In genomic region chr19:43476606-43477005, GRCh38 we compare ENCODE assay signal across 12 cellular contexts. TPM values are rescaled to one million over a fixed set of nuclear protein-coding genes. Genes with fewer than 3 reads are reported as not detected.
DNase-seq lines count a peak whose midpoint lies in the region; ATAC-seq and TF ChIP-seq lines count a peak whose summit lies in the region.
"Had no signal": no experiment of that assay in that cellular context is flagged by ENCODE, and none has a peak within 500 bp of the region (broad histone marks: within the 10 kb centered on the region; RNA-seq: fewer than 3 reads in every experiment).

No MANE protein-coding gene starts in this region.

- POLR2A ChIA-PET in MCF 10A (lab: Yijun Ruan, JAX): interaction anchor here (1.0 to 1.9 kb wide), 2 partner anchors 13 to 27 kb away, joined by 4 read pairs; partner anchors contain the start of gene PHLDB3

- peaks cover 6 to 17% of the 10 kb centered on the region in 2 donors for H3K4me1 Mint-ChIP-seq in natural killer cell
- peaks cover 14 to 16% of the 10 kb centered on the region in 2 donors for H3K4me1 Mint-ChIP-seq in natural killer cell treated with Interleukin-12 subunit alpha and Interleukin-12 subunit beta and Interleukin-15 and Interleukin-18, amount 100 ng/mL, for 72 hours (ENCODE audit: low read depth in 2 of 2)
- peaks cover 14% of the 10 kb centered on the region for H3K4me1 Mint-ChIP-seq in MCF 10A (ENCODE audit: insufficient read depth, unreplicated experiment)
- H3K4me1 Mint-ChIP-seq in activated naive CD8-positive, alpha-beta T cell treated with anti-CD3 and anti-CD28 coated beads for 36 hours: peaks cover 14% of the 10 kb centered on the region

- no peak overlapping the region for H3K4me3 ChIP-seq in left ventricle myocardium inferior

- H3K36me3 Mint-ChIP-seq in natural killer cell (no peaks in the 10 kb centered on the region), MCF 10A (ENCODE audit: insufficient read depth, unreplicated experiment) (peaks cover 37% of the 10 kb centered on the region)
- H3K36me3 Mint-ChIP-seq in natural killer cell treated with Interleukin-12 subunit alpha and Interleukin-12 subunit beta and Interleukin-15 and Interleukin-18, amount 100 ng/mL, for 72 hours: no peaks in the 10 kb centered on the region
- H3K36me3 Mint-ChIP-seq in activated naive CD8-positive, alpha-beta T cell treated with anti-CD3 and anti-CD28 coated beads for 36 hours: peaks cover 20% of the 10 kb centered on the region

- ATAC-seq in natural killer cell: no peak
- ATAC-seq in natural killer cell treated with Interleukin-12 subunit alpha and Interleukin-12 subunit beta and Interleukin-15 and Interleukin-18, amount 100 ng/mL, for 72 hours: no peak
- ATAC-seq in GM18861 (IDR thresholded peaks at IDR 0.05; ENCODE audit: unreplicated experiment): no peak
- ATAC-seq: stimulated activated memory B cell treated with anti-CD40 and anti-IgM and Interleukin-4, amounts not matched to agents 10 μg/mL and 1 μg/mL and 100 μg/mL, for 72 hours had no signal

- no peaks in the 10 kb centered on the region for H3K36me3 ChIP-seq in left ventricle myocardium inferior

- no peaks in the 10 kb centered on the region for H3K9me3 Mint-ChIP-seq in natural killer cell
- peaks cover 3% of the 10 kb centered on the region for H3K9me3 Mint-ChIP-seq in natural killer cell treated with Interleukin-12 subunit alpha and Interleukin-12 subunit beta and Interleukin-15 and Interleukin-18, amount 100 ng/mL, for 72 hours
- no peaks in the 10 kb centered on the region for H3K9me3 Mint-ChIP-seq in MCF 10A (ENCODE audit: unreplicated experiment)
- no peaks in the 10 kb centered on the region for H3K9me3 Mint-ChIP-seq in activated naive CD8-positive, alpha-beta T cell treated with anti-CD3 and anti-CD28 coated beads for 36 hours
- H3K9me3 Mint-ChIP-seq: stimulated activated memory B cell treated with anti-CD40 and anti-IgM and Interleukin-4, amounts not matched to agents 10 μg/mL and 1 μg/mL and 100 μg/mL, for 72 hours had no signal

- H3K27ac Mint-ChIP-seq in natural killer cell: peak overlapping the region; percentile 94 to 97
- H3K27ac Mint-ChIP-seq in natural killer cell treated with Interleukin-12 subunit alpha and Interleukin-12 subunit beta and Interleukin-15 and Interleukin-18, amount 100 ng/mL, for 72 hours: no peak overlapping the region
- peak overlapping the region; percentile 49 for H3K27ac Mint-ChIP-seq in MCF 10A (ENCODE audit: low read depth, unreplicated experiment)
- no peak overlapping the region for H3K27ac Mint-ChIP-seq in activated naive CD8-positive, alpha-beta T cell treated with anti-CD3 and anti-CD28 coated beads for 36 hours
- H3K27ac Mint-ChIP-seq: stimulated activated memory B cell treated with anti-CD40 and anti-IgM and Interleukin-4, amounts not matched to agents 10 μg/mL and 1 μg/mL and 100 μg/mL, for 72 hours had no signal

- no TSS peak for BruUV-seq in MCF 10A (replicated peaks; lab: Mats Ljungman, UMichigan)

- CTCF ChIA-PET in MCF 10A (lab: Yijun Ruan, JAX): no interaction called here

- no peak for DNase-seq in natural killer cell
- DNase-seq in natural killer cell treated with Interleukin-12 subunit alpha and Interleukin-12 subunit beta and Interleukin-15 and Interleukin-18, amount 100 ng/mL, for 72 hours (ENCODE audit: low spot score): no peak
- no peak for DNase-seq in MCF 10A (ENCODE audit: unreplicated experiment)
- peak; percentile 6 for DNase-seq in kidney glomerular epithelial cell (lab: John Stamatoyannopoulos, UW)
- no peak for DNase-seq in activated naive CD8-positive, alpha-beta T cell treated with anti-CD3 and anti-CD28 coated beads for 36 hours
- no peak for DNase-seq in stimulated activated CD4-positive, alpha-beta T cell treated with anti-CD3 and anti-CD28 coated beads, Interleukin-15, amount 100 ng/mL, for 24 hours
- no peak for DNase-seq in left ventricle myocardium inferior
- DNase-seq: NCI-H2171 treated with DMSO at 0.1 percent for 48 hours, T-helper 2 cell had no signal

- H3K4me3 Mint-ChIP-seq in natural killer cell (no peak overlapping the region), MCF 10A (ENCODE audit: unreplicated experiment) (no peak overlapping the region)
- H3K4me3 Mint-ChIP-seq in natural killer cell treated with Interleukin-12 subunit alpha and Interleukin-12 subunit beta and Interleukin-15 and Interleukin-18, amount 100 ng/mL, for 72 hours: no peak overlapping the region
- H3K4me3 Mint-ChIP-seq in activated naive CD8-positive, alpha-beta T cell treated with anti-CD3 and anti-CD28 coated beads for 36 hours: no peak overlapping the region

- no peaks in the 10 kb centered on the region for H3K27me3 ChIP-seq in left ventricle myocardium inferior (ENCODE audit: low read depth)

- no peaks in the 10 kb centered on the region for H3K9me3 ChIP-seq in left ventricle myocardium inferior (replicated peaks)

- H3K27me3 Mint-ChIP-seq in natural killer cell (ENCODE audit: low read depth in 2 of 2) (no peaks in the 10 kb centered on the region), MCF 10A (ENCODE audit: insufficient read depth, unreplicated experiment) (no peaks in the 10 kb centered on the region)
- no peaks in the 10 kb centered on the region for H3K27me3 Mint-ChIP-seq in natural killer cell treated with Interleukin-12 subunit alpha and Interleukin-12 subunit beta and Interleukin-15 and Interleukin-18, amount 100 ng/mL, for 72 hours
- no peaks in the 10 kb centered on the region for H3K27me3 Mint-ChIP-seq in activated naive CD8-positive, alpha-beta T cell treated with anti-CD3 and anti-CD28 coated beads for 36 hours
- H3K27me3 Mint-ChIP-seq: stimulated activated memory B cell treated with anti-CD40 and anti-IgM and Interleukin-4, amounts not matched to agents 10 μg/mL and 1 μg/mL and 100 μg/mL, for 72 hours had no signal

- intact Hi-C loops in natural killer cell (cut with micrococcal nuclease) (no loop called here), MCF 10A (cut with micrococcal nuclease) (no loop called here), left ventricle myocardium inferior (cut with micrococcal nuclease) (no loop called here)

- no peak for TF ChIP-seq CTCF in natural killer cell (IDR thresholded peaks at IDR 0.05)
- TF ChIP-seq CTCF in MCF 10A (IDR thresholded peaks at IDR 0.05; ENCODE audit: unreplicated experiment): no peak
- no peak for TF ChIP-seq CTCF in left ventricle myocardium inferior (IDR thresholded peaks at IDR 0.05; ENCODE audit: borderline replicate concordance)

- no peak overlapping the region for H3K27ac ChIP-seq in left ventricle myocardium inferior (replicated peaks)

- H3K4me1 ChIP-seq in left ventricle myocardium inferior: peaks cover 13% of the 10 kb centered on the region

RNA-seq across cellular contexts. Expression of gene LYPD3, which starts 11.2 kb away (rescaled TPM):
- 1 to 10 TPM; 1.3 to 2.4 (median 1.7) TPM for total RNA-seq in natural killer cell
- total RNA-seq in natural killer cell treated with Interleukin-12 subunit alpha and Interleukin-12 subunit beta and Interleukin-15 and Interleukin-18, amount 100 ng/mL, for 72 hours: not detected
- total RNA-seq in MCF 10A (2022): 2.5 and 3.1 TPM in 2 replicates
- 1 to 10 TPM; 5.2 to 5.3 TPM for total RNA-seq in activated naive CD8-positive, alpha-beta T cell treated with anti-CD3 and anti-CD28 coated beads for 36 hours
- total RNA-seq in left ventricle myocardium inferior: 0.38 TPM
- total RNA-seq: G401 had no signal

RNA-seq across cellular contexts. Expression of gene PHLDB3, which starts 27.9 kb away (rescaled TPM):
- 10 to 100 TPM; 24.5 to 24.9 (median 24.8) TPM for total RNA-seq in natural killer cell
- total RNA-seq in natural killer cell treated with Interleukin-12 subunit alpha and Interleukin-12 subunit beta and Interleukin-15 and Interleukin-18, amount 100 ng/mL, for 72 hours: 10 to 100 TPM; 10.5 to 18.7 TPM
- 9.9 and 11.8 TPM in 2 replicates for total RNA-seq in MCF 10A (2022)
- total RNA-seq in activated naive CD8-positive, alpha-beta T cell treated with anti-CD3 and anti-CD28 coated beads for 36 hours: 10 to 100 TPM; 12.7 to 13.1 TPM
- total RNA-seq in left ventricle myocardium inferior: 4.5 TPM

RNA-seq across cellular contexts. Expression of gene ETHE1, which starts 50.4 kb away (rescaled TPM):
- total RNA-seq in natural killer cell (10 to 100 TPM; 22.0 to 25.6 (median 24.6) TPM), MCF 10A (2022) (78.0 and 94.4 TPM in 2 replicates), left ventricle myocardium inferior (14.6 TPM)
- total RNA-seq in natural killer cell treated with Interleukin-12 subunit alpha and Interleukin-12 subunit beta and Interleukin-15 and Interleukin-18, amount 100 ng/mL, for 72 hours: 10 to 100 TPM; 41.7 to 70.4 TPM
- 10 to 100 TPM; 41.5 to 44.8 TPM for total RNA-seq in activated naive CD8-positive, alpha-beta T cell treated with anti-CD3 and anti-CD28 coated beads for 36 hours

RNA-seq across cellular contexts. Expression of gene ZNF575, which starts 56.4 kb away (rescaled TPM):
- total RNA-seq in natural killer cell (1 to 10 TPM; 1.9 to 5.4 (median 3.9) TPM), MCF 10A (2022) (0.81 and 1.1 TPM in 2 replicates), left ventricle myocardium inferior (1.1 TPM)
- total RNA-seq in natural killer cell treated with Interleukin-12 subunit alpha and Interleukin-12 subunit beta and Interleukin-15 and Interleukin-18, amount 100 ng/mL, for 72 hours: 1 to 10 TPM; 1.4 to 1.9 TPM
- total RNA-seq in activated naive CD8-positive, alpha-beta T cell treated with anti-CD3 and anti-CD28 coated beads for 36 hours: 1 to 10 TPM; 2.0 to 2.2 TPM
- total RNA-seq: G401 had no signal

Comparison
In these comparisons a context has a peak if more than half of its experiments do, and no peak if none do; other contexts are left out.
1. H3K27ac Mint-ChIP-seq: peak in natural killer cell (2 of 2) and MCF 10A (single experiment); none in natural killer cell treated with Interleukin-12 subunit alpha and Interleukin-12 subunit beta and Interleukin-15 and Interleukin-18, amount 100 ng/mL, for 72 hours (0 of 2) and activated naive CD8-positive, alpha-beta T cell treated with anti-CD3 and anti-CD28 coated beads for 36 hours (single experiment).